In genomic region chr14:55581011-55581806, GRCh38 we compare ENCODE assay signal across 9 cellular contexts. TPM values are rescaled to one million over a fixed set of nuclear protein-coding genes. Genes with fewer than 3 reads are reported as not detected.
DNase-seq lines count a peak whose midpoint lies in the region; ATAC-seq, FAIRE-seq and TF ChIP-seq lines count a peak whose summit lies in the region.
"Had no signal": no experiment of that assay in that cellular context is flagged by ENCODE, and none has a peak within 500 bp of the region (broad histone marks: within the 10 kb centered on the region; RNA-seq: fewer than 3 reads in every experiment).

No MANE protein-coding gene starts in this region.

- no peak for TF ChIP-seq POLR2A in uterus (IDR thresholded peaks at IDR 0.05)

- H3K36me3 ChIP-seq in pancreas (no peaks in the 10 kb centered on the region), uterus (no peaks in the 10 kb centered on the region)

- H3K27me3 ChIP-seq in pancreas: no peaks in the 10 kb centered on the region
- no peaks in the 10 kb centered on the region for H3K27me3 ChIP-seq in uterus

- H3K4me3 ChIP-seq in pancreas (peak overlapping the region; percentile 73 to 97 (median 88)), uterus (peak overlapping the region; percentile 86 to 87)

- ATAC-seq in HG02759 (IDR thresholded peaks at IDR 0.05; ENCODE audit: unreplicated experiment) (peak; percentile 20), Right ventricle myocardium superior (ENCODE audit: poor library complexity) (peak; percentile 26), pancreas (peak; percentile 14 to 49 (median 40))

- TF ChIP-seq CTCF in pancreas (IDR thresholded peaks at IDR 0.05) (no peak), uterus (IDR thresholded peaks at IDR 0.05) (no peak)

- H3K27ac ChIP-seq in pancreas (peak overlapping the region; percentile 80 to 88 (median 82)), uterus (peak overlapping the region; percentile 92 to 97)

- peaks cover 5 to 44% (median 34%) of the 10 kb centered on the region in 3 donors for H3K4me1 ChIP-seq in pancreas
- H3K4me1 ChIP-seq in uterus: peaks cover 0 to 13% of the 10 kb centered on the region in 2 donors

- no peak for FAIRE-seq in pancreas (lab: Jason Lieb, UNC)
- FAIRE-seq: endometrium had no signal

- WGBS in pancreas, 2 donors: 3 to 4% methylated on average over 27 of the region's 27 CpGs

- intact Hi-C loops in Right ventricle myocardium superior (cut with DNase I): no loop called here
- intact Hi-C loops in pancreas (cut with DNase I): no loop called here
- intact Hi-C loops in uterus (cut with DNase I; ENCODE audit: low total_unique reads): no loop called here

- DNase-seq in ELR (ENCODE audit: low read depth) (peak; percentile 70), RPMI7951 (ENCODE audit: low read depth) (peak; percentile 53), Right ventricle myocardium superior (peak; percentile 70), pancreas (peak; percentile 23 to 82 (median 44)), uterus (peak; percentile 31 to 46), HuH-7 (ENCODE audit: low spot score) (no peak)
- DNase-seq in activated naive CD4-positive, alpha-beta T cell treated with Interleukin-2 at 50 U/mL for 16 hours: peak; percentile 47

- H3K9me3 ChIP-seq in pancreas (no peaks in the 10 kb centered on the region), uterus (no peaks in the 10 kb centered on the region)

RNA-seq across cellular contexts. Expression of gene KTN1, which starts 1.2 kb away (rescaled TPM):
- 100 and 129 TPM in 2 replicates for total RNA-seq in RPMI7951 (2014; rRNA removed; shearing (Covaris generic))
- total RNA-seq in Right ventricle myocardium superior (274 TPM), pancreas (10 to 100 TPM; 66.4 to 98.1 (median 74.7) TPM), uterus (100 to 1,000 TPM in 2 of 4 donors, 10 to 100 TPM in 2; 57.9 to 183 (median 99.7) TPM)
- 10 to 100 TPM; 29.0 to 58.7 TPM for polyA plus RNA-seq in pancreas
